Comparison of ENCODE assay signal across 18 cellular contexts in genomic region chr10:21166557-21167287, GRCh38.
DNase-seq lines count a peak whose midpoint lies in the region; ATAC-seq and TF ChIP-seq lines count a peak whose summit lies in the region.
"Had no signal": no experiment of that assay in that cellular context is flagged by ENCODE, and none has a peak within 500 bp of the region (broad histone marks: within the 10 kb centered on the region; RNA-seq: fewer than 3 reads in every experiment).

No MANE protein-coding gene starts in this region.

- peak overlapping the region; percentile 34 to 82 (median 66) for H3K27ac ChIP-seq in stomach
- no peak overlapping the region for H3K27ac ChIP-seq in CD4-positive, alpha-beta T cell (ENCODE audit: low read depth, low read length)
- H3K27ac ChIP-seq: gastrocnemius medialis, psoas muscle had no signal

- intact Hi-C loops in stomach (cut with DNase I; ENCODE audit: low total_unique reads) = no loop called here
- intact Hi-C loops in CD4-positive, alpha-beta T cell (cut with DNase I, micrococcal nuclease) = no loop called here

- no peaks in the 10 kb centered on the region for H3K9me3 ChIP-seq in stomach
- no peaks in the 10 kb centered on the region for H3K9me3 ChIP-seq in CD4-positive, alpha-beta T cell (ENCODE audit: control insufficient read depth, low read length)
- H3K9me3 ChIP-seq: gastrocnemius medialis, psoas muscle had no signal

- no peaks in the 10 kb centered on the region for H3K36me3 ChIP-seq in stomach
- H3K36me3 ChIP-seq: gastrocnemius medialis had no signal

- H3K9me3 Mint-ChIP-seq in CD4-positive, alpha-beta T cell = no peaks in the 10 kb centered on the region

- H3K27me3 ChIP-seq in stomach = peaks cover 0 to 4% (median 0%) of the 10 kb centered on the region in 3 donors
- peaks cover 4% of the 10 kb centered on the region for H3K27me3 ChIP-seq in CD4-positive, alpha-beta T cell (ENCODE audit: control insufficient read depth, insufficient read depth, low read length)

- H3K4me3 Mint-ChIP-seq in CD4-positive, alpha-beta T cell = no peak overlapping the region
- H3K4me3 Mint-ChIP-seq: activated CD8-positive, alpha-beta memory T cell treated with anti-CD3 and anti-CD28 coated beads, Interleukin-2, amount 10 ng/mL, durations not matched to agents 7 days and 5 days; brain; CD4-positive, CD25-positive, alpha-beta regulatory T cell had no signal

- no peaks in the 10 kb centered on the region for H3K36me3 Mint-ChIP-seq in CD4-positive, alpha-beta T cell (ENCODE audit: low read depth)
- H3K36me3 Mint-ChIP-seq: activated CD8-positive, alpha-beta memory T cell treated with anti-CD3 and anti-CD28 coated beads, Interleukin-2, amount 10 ng/mL, durations not matched to agents 7 days and 5 days; CD4-positive, CD25-positive, alpha-beta regulatory T cell had no signal

- CTCF ChIA-PET in CD4-positive, alpha-beta T cell (lab: Charles Lee) = no interaction called here

- H3K27me3 Mint-ChIP-seq in CD4-positive, alpha-beta T cell = peaks cover 43% of the 10 kb centered on the region

- TF ChIP-seq POLR2A in stomach (IDR thresholded peaks at IDR 0.05) = no peak

- H3K4me1 Mint-ChIP-seq in CD4-positive, alpha-beta T cell (ENCODE audit: low read depth) = no peaks in the 10 kb centered on the region
- H3K4me1 Mint-ChIP-seq: activated CD8-positive, alpha-beta memory T cell treated with anti-CD3 and anti-CD28 coated beads, Interleukin-2, amount 10 ng/mL, durations not matched to agents 7 days and 5 days had no signal

- H3K4me1 ChIP-seq in stomach = peaks cover 0 to 6% (median 3%) of the 10 kb centered on the region in 4 donors
- H3K4me1 ChIP-seq: gastrocnemius medialis, psoas muscle had no signal

- peak; percentile 25 for DNase-seq in DMS153 (lab: John Stamatoyannopoulos, UW)
- no peak for DNase-seq in DMS153 treated with DMSO at 0.1 percent for 48 hours (lab: John Stamatoyannopoulos, UW; ENCODE audit: unreplicated experiment)
- peak; percentile 50 for DNase-seq in amniotic epithelial cell (ENCODE audit: low read depth)
- DNase-seq in left kidney (ENCODE audit: low read depth, low spot score) = peak; percentile 62
- DNase-seq in stomach = peak; percentile 68
- no peak for DNase-seq in CD4-positive, alpha-beta T cell
- DNase-seq: 8988T; activated CD8-positive, alpha-beta memory T cell treated with anti-CD3 and anti-CD28 coated beads, Interleukin-2, amount 10 ng/mL, durations not matched to agents 7 days and 5 days; activated gamma-delta T cell treated with Interleukin-2 at 50 U/mL for 16 hours; CD4-positive, CD25-positive, alpha-beta regulatory T cell; gastrocnemius medialis; GDM1; psoas muscle; stimulated activated CD8-positive, alpha-beta memory T cell treated with anti-CD3 and anti-CD28 coated beads, Interleukin-4, amount 100 ng/mL, for 48 hours; T-helper 1 cell had no signal

- POLR2A ChIA-PET in CD4-positive, alpha-beta T cell (lab: Charles Lee) = no interaction called here

- TF ChIP-seq EP300 in stomach (IDR thresholded peaks at IDR 0.05) = no peak

- no peak for TF ChIP-seq CTCF in stomach (IDR thresholded peaks at IDR 0.05)
- TF ChIP-seq CTCF in CD4-positive, alpha-beta T cell (IDR thresholded peaks at IDR 0.05) = no peak

- H3K4me3 ChIP-seq in stomach = peak overlapping the region in 1 of 4 donors; percentile 17
- H3K4me3 ChIP-seq: gastrocnemius medialis, psoas muscle had no signal

- WGBS in stomach, 5 donors = 38 to 58% (median 49%) methylated on average over 16 of the region's 16 CpGs

- H3K27ac Mint-ChIP-seq in CD4-positive, alpha-beta T cell = no peak overlapping the region
- H3K27ac Mint-ChIP-seq: activated CD8-positive, alpha-beta memory T cell treated with anti-CD3 and anti-CD28 coated beads, Interleukin-2, amount 10 ng/mL, durations not matched to agents 7 days and 5 days; brain had no signal

- ATAC-seq in CD4-positive, alpha-beta T cell (ENCODE audit: poor library complexity) = no peak
- ATAC-seq in GM18517 (IDR thresholded peaks at IDR 0.05; ENCODE audit: unreplicated experiment) = no peak
- no peak for ATAC-seq in GM21360 (IDR thresholded peaks at IDR 0.05; ENCODE audit: unreplicated experiment)
- ATAC-seq: activated CD8-positive, alpha-beta memory T cell treated with anti-CD3 and anti-CD28 coated beads, Interleukin-2, amount 10 ng/mL, durations not matched to agents 7 days and 5 days; gastrocnemius medialis; psoas muscle had no signal

Comparison
In these comparisons a context has a peak if more than half of its experiments do, and no peak if none do; other contexts are left out.
1. DNase-seq: peak in DMS153 (single experiment), amniotic epithelial cell (single experiment), left kidney (single experiment) and stomach (single experiment); none in DMS153 treated with DMSO at 0.1 percent for 48 hours (single experiment) and CD4-positive, alpha-beta T cell (0 of 10).